18 cellular contexts compared by ENCODE assay signal in genomic region chr6:167118006-167118405, GRCh38. TPM values are rescaled to one million over a fixed set of nuclear protein-coding genes. Genes with fewer than 3 reads are reported as not detected.
"Had no signal": no experiment of that assay in that cellular context is flagged by ENCODE, and none has a peak within 500 bp of the region (broad histone marks: within the 10 kb centered on the region; RNA-seq: fewer than 3 reads in every experiment).

No MANE protein-coding gene starts in this region.

- H3K4me3 ChIP-seq: cardiac muscle cell, mucosa of descending colon, right atrium auricular region, skin epidermis had no signal

- H3K4me3 Mint-ChIP-seq: natural killer cell had no signal

- H3K4me1 ChIP-seq: right atrium auricular region had no signal

- ATAC-seq: left lobe of liver, mucosa of descending colon, natural killer cell had no signal

- DNase-seq: activated naive CD4-positive, alpha-beta T cell; activated T-cell treated with anti-CD3 and anti-CD28 coated beads, Interleukin-2, amount 50 U/mL, for 48 hours; foreskin melanocyte; head of caudate nucleus; islet precursor cell; mammary epithelial cell; mucosa of descending colon; natural killer cell; posterior cingulate gyrus; stimulated activated naive CD4-positive, alpha-beta T cell; trophoblast cell had no signal

- H3K27me3 ChIP-seq: right atrium auricular region had no signal

- H3K27ac ChIP-seq: cardiac muscle cell, right atrium auricular region had no signal

- H3K36me3 ChIP-seq: cardiac muscle cell, right atrium auricular region had no signal

- H3K9me3 ChIP-seq: mucosa of descending colon, right atrium auricular region had no signal

- H3K36me3 Mint-ChIP-seq: natural killer cell had no signal

- H3K9me3 Mint-ChIP-seq: natural killer cell had no signal

- H3K27ac Mint-ChIP-seq: natural killer cell had no signal

RNA-seq across cellular contexts. Expression of gene CCR6, which starts 4.9 kb away (rescaled TPM):
- total RNA-seq: astrocyte, cardiac muscle cell, endothelial cell of umbilical vein, left lobe of liver, mammary epithelial cell had no signal

RNA-seq across cellular contexts. Expression of gene GPR31, which starts 39.8 kb away (rescaled TPM):
- total RNA-seq: activated CD8-positive, alpha-beta memory T cell treated with anti-CD3 and anti-CD28 coated beads for 36 hours; astrocyte; cardiac muscle cell; endothelial cell of umbilical vein; left lobe of liver; mammary epithelial cell; mucosa of descending colon; right atrium auricular region had no signal
